In genomic region chr3:126180477-126181397, GRCh38 we compare ENCODE assay signal across 9 cellular contexts. TPM values are rescaled to one million over a fixed set of nuclear protein-coding genes. Genes with fewer than 3 reads are reported as not detected.
DNase-seq lines count a peak whose midpoint lies in the region; ATAC-seq and TF ChIP-seq lines count a peak whose summit lies in the region.
"Had no signal": no experiment of that assay in that cellular context is flagged by ENCODE, and none has a peak within 500 bp of the region (broad histone marks: within the 10 kb centered on the region; RNA-seq: fewer than 3 reads in every experiment).

ALDH1L1 (minus strand) TSS chr3:126180586; CDS start chr3:126160979, 19,607 bp downstream.

- H3K9me3 ChIP-seq in esophagus muscularis mucosa (no peaks in the 10 kb centered on the region), vagina (no peaks in the 10 kb centered on the region)

- H3K36me3 Mint-ChIP-seq in activated CD8-positive, alpha-beta T cell treated with anti-CD3 and anti-CD28 coated beads, Interleukin-2, amount 10 ng/mL, durations not matched to agents 7 days and 5 days (ENCODE audit: low read depth): no peaks in the 10 kb centered on the region

- H3K27me3 Mint-ChIP-seq in activated CD8-positive, alpha-beta T cell treated with anti-CD3 and anti-CD28 coated beads, Interleukin-2, amount 10 ng/mL, durations not matched to agents 7 days and 5 days (ENCODE audit: low read depth): peaks cover 44% of the 10 kb centered on the region

- H3K4me3 Mint-ChIP-seq in activated CD8-positive, alpha-beta T cell treated with anti-CD3 and anti-CD28 coated beads, Interleukin-2, amount 10 ng/mL, durations not matched to agents 7 days and 5 days: no peak within 1 kb of the TSS

- peak; percentile 52 for TF ChIP-seq EP300 in esophagus muscularis mucosa (IDR thresholded peaks at IDR 0.05)

- POLR2A ChIA-PET in activated CD8-positive, alpha-beta T cell treated with anti-CD3 and anti-CD28 coated beads, Interleukin-2, amount 10 ng/mL, durations not matched to agents 7 days and 5 days (lab: Charles Lee): no interaction called here

- intact Hi-C loops in esophagus muscularis mucosa (cut with DNase I): no loop called here
- intact Hi-C loops in vagina (cut with DNase I): no loop called here

- H3K36me3 ChIP-seq in esophagus muscularis mucosa (no peaks in the 10 kb centered on the region), vagina (no peaks in the 10 kb centered on the region)

- no peak for ATAC-seq in GM19023 (IDR thresholded peaks at IDR 0.05; ENCODE audit: unreplicated experiment)
- ATAC-seq in activated CD8-positive, alpha-beta T cell treated with anti-CD3 and anti-CD28 coated beads, Interleukin-2, amount 10 ng/mL, durations not matched to agents 7 days and 5 days: no peak
- ATAC-seq: GM12878 had no signal

- peak in 11 of 14 donors; percentile 35 to 93 (median 80) for DNase-seq in C1 segment of cervical spinal cord (lab: John Stamatoyannopoulos, UW)
- DNase-seq in NCI-H2196 (lab: John Stamatoyannopoulos, UW; ENCODE audit: unreplicated experiment): peak; percentile 45
- DNase-seq in esophagus muscularis mucosa (ENCODE audit: extremely low spot score): peak; percentile 96
- DNase-seq in midbrain (lab: John Stamatoyannopoulos, UW): peak; percentile 81
- DNase-seq in vagina (ENCODE audit: extremely low spot score in 2 of 2): peak in 1 of 2 donors; percentile 93
- no peak for DNase-seq in AG20443 (ENCODE audit: low spot score)
- no peak for DNase-seq in activated CD8-positive, alpha-beta T cell treated with anti-CD3 and anti-CD28 coated beads, Interleukin-2, amount 10 ng/mL, durations not matched to agents 7 days and 5 days

- no peaks in the 10 kb centered on the region for H3K4me1 Mint-ChIP-seq in activated CD8-positive, alpha-beta T cell treated with anti-CD3 and anti-CD28 coated beads, Interleukin-2, amount 10 ng/mL, durations not matched to agents 7 days and 5 days (ENCODE audit: low read depth)

- peak within 1 kb of the TSS; percentile 65 to 79 (median 76) for H3K4me3 ChIP-seq in esophagus muscularis mucosa
- H3K4me3 ChIP-seq in vagina: peak within 1 kb of the TSS; percentile 47 to 48
- H3K4me3 ChIP-seq: GM12878 had no signal

- H3K27me3 ChIP-seq in esophagus muscularis mucosa (peaks cover 0 to 13% (median 0%) of the 10 kb centered on the region in 4 donors), vagina (no peaks in the 10 kb centered on the region)

- WGBS in esophagus muscularis mucosa: 5% methylated on average over 33 of the region's 54 CpGs

- no peaks in the 10 kb centered on the region for H3K9me3 Mint-ChIP-seq in activated CD8-positive, alpha-beta T cell treated with anti-CD3 and anti-CD28 coated beads, Interleukin-2, amount 10 ng/mL, durations not matched to agents 7 days and 5 days (ENCODE audit: insufficient read depth)

- TF ChIP-seq CTCF in esophagus muscularis mucosa (IDR thresholded peaks at IDR 0.05): no peak
- no peak for TF ChIP-seq CTCF in vagina (IDR thresholded peaks at IDR 0.05)

- no peak for TF ChIP-seq POLR2A in esophagus muscularis mucosa (IDR thresholded peaks at IDR 0.05; ENCODE audit: low read depth)
- TF ChIP-seq POLR2A in vagina (IDR thresholded peaks at IDR 0.05): peak in 1 of 2 donors; percentile 24

- no peak within 1 kb of the TSS for H3K27ac Mint-ChIP-seq in activated CD8-positive, alpha-beta T cell treated with anti-CD3 and anti-CD28 coated beads, Interleukin-2, amount 10 ng/mL, durations not matched to agents 7 days and 5 days

- H3K27ac ChIP-seq in esophagus muscularis mucosa (replicated peaks in 1 of 4) (peak within 1 kb of the TSS; percentile 96 to 98 (median 97)), vagina (peak within 1 kb of the TSS; percentile 65)

- CTCF ChIA-PET in activated CD8-positive, alpha-beta T cell treated with anti-CD3 and anti-CD28 coated beads, Interleukin-2, amount 10 ng/mL, durations not matched to agents 7 days and 5 days (lab: Charles Lee): no interaction called here

- H3K4me1 ChIP-seq in esophagus muscularis mucosa: peaks cover 14 to 32% (median 24%) of the 10 kb centered on the region in 4 donors
- peaks cover 21% of the 10 kb centered on the region for H3K4me1 ChIP-seq in vagina

RNA-seq across cellular contexts. Expression of gene ALDH1L1, which starts in this region (rescaled TPM):
- total RNA-seq in esophagus muscularis mucosa: 10 to 100 TPM; 19.2 to 39.9 (median 25.9) TPM
- total RNA-seq in vagina: 19.2 TPM
- total RNA-seq in activated CD8-positive, alpha-beta T cell treated with anti-CD3 and anti-CD28 coated beads, Interleukin-2, amount 10 ng/mL, durations not matched to agents 7 days and 5 days: not detected

Comparison
In these comparisons a context has a peak if more than half of its experiments do, and no peak if none do; other contexts are left out.
1. RNA of gene ALDH1L1 (total RNA-seq): 19.2 to 39.9 TPM in esophagus muscularis mucosa and 19.2 TPM in vagina (single experiment); not detected in activated CD8-positive, alpha-beta T cell treated with anti-CD3 and anti-CD28 coated beads, Interleukin-2, amount 10 ng/mL, durations not matched to agents 7 days and 5 days; every median in the first group is over 10 times any median in the second.
2. DNase-seq: peak in C1 segment of cervical spinal cord (11 of 14), NCI-H2196 (single experiment), esophagus muscularis mucosa (single experiment) and midbrain (single experiment); none in AG20443 (single experiment) and activated CD8-positive, alpha-beta T cell treated with anti-CD3 and anti-CD28 coated beads, Interleukin-2, amount 10 ng/mL, durations not matched to agents 7 days and 5 days (single experiment).